23 cellular contexts compared by ENCODE assay signal in the genomic region with DNA sequence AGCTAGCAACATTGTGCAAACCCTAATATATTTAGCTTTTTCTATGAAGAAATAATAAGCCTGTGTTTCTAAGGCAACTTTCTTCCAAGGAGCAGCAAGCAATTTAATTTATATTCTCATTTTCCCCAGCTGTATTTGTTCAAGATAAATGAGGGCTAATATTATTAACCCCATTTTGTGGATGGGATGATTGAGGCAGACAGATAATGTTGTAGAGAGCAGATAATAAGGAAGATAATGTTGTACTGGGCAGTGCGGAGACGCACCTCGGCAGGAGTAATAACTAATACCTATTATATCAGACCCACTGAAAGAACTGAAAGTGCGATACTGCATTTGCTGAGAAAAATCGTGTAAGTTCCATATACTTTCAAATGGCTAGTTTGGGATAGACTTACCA.
DNase-seq lines count a peak whose midpoint lies in the region; ATAC-seq, FAIRE-seq and TF ChIP-seq lines count a peak whose summit lies in the region.
"Had no signal": no experiment of that assay in that cellular context is flagged by ENCODE, and none has a peak within 500 bp of the region (broad histone marks: within the 10 kb centered on the region; RNA-seq: fewer than 3 reads in every experiment).

No MANE protein-coding gene starts in this region.

- intact Hi-C loops in HepG2 (cut with micrococcal nuclease; ENCODE audit: unreplicated experiment): no loop called here
- intact Hi-C loops in right lobe of liver (cut with DNase I): no loop called here

- H3K36me3 ChIP-seq in HepG2 (replicated peaks in 1 of 2; ENCODE audit: control insufficient read depth in 1 of 2, insufficient read depth in 2 of 2, low read length in 2 of 2) (no peaks in the 10 kb centered on the region), right lobe of liver (no peaks in the 10 kb centered on the region), H1 (ENCODE audit: control insufficient read depth in 2 of 4, insufficient read depth in 4 of 4, low read length in 3 of 4) (no peaks in the 10 kb centered on the region)
- H3K36me3 ChIP-seq: BE2C, BLaER1 had no signal

- TF ChIP-seq RAD21 in HepG2 (CRISPR knock-in tag; IDR thresholded peaks at IDR 0.05) (no peak), H1 (IDR thresholded peaks at IDR 0.05 in 1 of 2, conservative IDR thresholded peaks at IDR 0.05 in 1 of 2; ENCODE audit: low read depth in 2 of 2, low read length in 2 of 2) (no peak)

- no TSS peak for BruUV-seq in HepG2 (replicated peaks; lab: Mats Ljungman, UMichigan)

- H4K91ac ChIP-seq in H1 (replicated peaks; ENCODE audit: insufficient read length, low read length): no peak overlapping the region

- no peak overlapping the region for H3K4me2 ChIP-seq in HepG2 (ENCODE audit: low read depth, low read length)
- H3K4me2 ChIP-seq in H1 (ENCODE audit: insufficient read depth in 1 of 2, low read depth in 2 of 2, low read length in 2 of 2): no peak overlapping the region
- H3K4me2 ChIP-seq: BLaER1 had no signal

- H3K56ac ChIP-seq in H1 (replicated peaks; ENCODE audit: insufficient read length, low read depth, low read length): no peak overlapping the region

- CTCF ChIA-PET in HepG2 (lab: Yijun Ruan, JAX; ENCODE audit: low intra/inter-chr PET ratio, low total read pairs) (no interaction called here), H1 (lab: Charles Lee; ENCODE audit: partially characterized antibody) (interaction anchor here (0.9 to 1.0 kb wide), 2 partner anchors 9 to 14 kb away, joined by 3 to 4 read pairs; no protein-coding TSS in a partner anchor)

- TF ChIP-seq CTCF in HepG2 (CRISPR knock-in tag; IDR thresholded peaks at IDR 0.05) (no peak), right lobe of liver (IDR thresholded peaks at IDR 0.05) (no peak), H1 (IDR thresholded peaks at IDR 0.05; ENCODE audit: control extremely low read depth in 1 of 3, insufficient read depth in 1 of 3, low read depth in 1 of 3, low read length in 3 of 3) (no peak), GM10266 (IDR thresholded peaks at IDR 0.05; ENCODE audit: control insufficient read depth, insufficient read depth, low read depth, missing control alignments) (no peak)

- no peaks in the 10 kb centered on the region for H3K23me2 ChIP-seq in H1 (ENCODE audit: low read depth, low read length)

- H3K27me3 ChIP-seq in HepG2 (ENCODE audit: control insufficient read depth in 1 of 2, insufficient read depth in 2 of 2, low read length in 2 of 2) (no peaks in the 10 kb centered on the region), right lobe of liver (no peaks in the 10 kb centered on the region), H1 (replicated peaks in 1 of 4; ENCODE audit: control insufficient read depth in 3 of 4, extremely low read depth in 1 of 4, insufficient read depth in 3 of 4, low read length in 3 of 4) (no peaks in the 10 kb centered on the region)
- H3K27me3 ChIP-seq: BE2C, BLaER1 had no signal

- H2BK12ac ChIP-seq in H1 (ENCODE audit: low read depth, low read length): no peak overlapping the region

- no peak overlapping the region for H2BK5ac ChIP-seq in H1 (ENCODE audit: low read depth, low read length)

- no peaks in the 10 kb centered on the region for H4K20me1 ChIP-seq in HepG2 (ENCODE audit: insufficient read depth, low read length)
- no peaks in the 10 kb centered on the region for H4K20me1 ChIP-seq in H1 (replicated peaks in 1 of 2; ENCODE audit: control insufficient read depth in 1 of 2, insufficient read depth in 2 of 2, low read length in 2 of 2)
- H4K20me1 ChIP-seq: BLaER1 had no signal

- no peak overlapping the region for H3K23ac ChIP-seq in H1 (ENCODE audit: insufficient read length)

- H3K27ac ChIP-seq in HepG2 (ENCODE audit: extremely low read length, insufficient read depth, low read length) (no peak overlapping the region), right lobe of liver (no peak overlapping the region), H1 (ENCODE audit: low read depth, low read length) (no peak overlapping the region)
- H3K27ac ChIP-seq: BLaER1 had no signal

- in situ Hi-C loops in HepG2 (cut with HindIII; ENCODE audit: extremely low pct_ligation_motif_present, low pct_unique_long_range_greater_than_20kb): no loop called here

- H2BK20ac ChIP-seq in H1 (ENCODE audit: low read length): no peak overlapping the region

- H4K8ac ChIP-seq in H1 (ENCODE audit: extremely low read depth, insufficient read depth, low read length): no peak overlapping the region

- ATAC-seq in HepG2 (no peak), right lobe of liver (no peak)

- H3K79me1 ChIP-seq in H1 (ENCODE audit: low read depth, low read length): no peaks in the 10 kb centered on the region

- no peak overlapping the region for H2BK15ac ChIP-seq in H1 (ENCODE audit: low read length)

- 57% methylated on average over 5 of the region's 5 CpGs for WGBS in HepG2 (ENCODE audit: low lambda C conversion rate)
- 91% methylated on average over 5 of the region's 5 CpGs for WGBS in right lobe of liver (ENCODE audit: insufficient coverage, low coverage, low lambda C conversion rate, missing lambda C conversion rate)
- WGBS in H1 (ENCODE audit: extremely low coverage in 1 of 2, insufficient coverage in 1 of 2, insufficient read length in 1 of 2, insufficient replicate concordance in 2 of 2, low coverage in 1 of 2, low lambda C conversion rate in 2 of 2, missing lambda C conversion rate in 1 of 2), 2 experiments: 97% methylated on average over 5 of the region's 5 CpGs; no CpG with 5 or more reads in 1 of the 2 experiments

- H2AK5ac ChIP-seq in H1 (ENCODE audit: low read depth, low read length): no peak overlapping the region

- no peak overlapping the region for H4K5ac ChIP-seq in H1 (ENCODE audit: insufficient read length, low read depth, low read length)

- no peaks in the 10 kb centered on the region for H3K9me3 ChIP-seq in HepG2 (ENCODE audit: low read length)
- no peaks in the 10 kb centered on the region for H3K9me3 ChIP-seq in right lobe of liver
- no peaks in the 10 kb centered on the region for H3K9me3 ChIP-seq in H1 (ENCODE audit: insufficient read depth in 2 of 2, low read depth in 1 of 2, low read length in 1 of 2)
- H3K9me3 ChIP-seq: BE2C, BLaER1 had no signal

- H2BK120ac ChIP-seq in H1 (replicated peaks; ENCODE audit: low read depth, low read length): no peak overlapping the region

- TF ChIP-seq EP300 in HepG2 (IDR thresholded peaks at IDR 0.05; ENCODE audit: low read depth in 2 of 2, low read length in 2 of 2) (no peak), HepG2 (CRISPR knock-in tag; IDR thresholded peaks at IDR 0.05; ENCODE audit: borderline replicate concordance) (no peak), H1 (IDR thresholded peaks at IDR 0.05; ENCODE audit: borderline replicate concordance in 1 of 2, low read depth in 2 of 2, low read length in 2 of 2) (no peak)

- H2AFZ ChIP-seq in HepG2 (ENCODE audit: low read length): no peak overlapping the region
- no peak overlapping the region for H2AFZ ChIP-seq in H1 (ENCODE audit: low read length)

- FAIRE-seq in HepG2 (lab: Jason Lieb, UNC) (no peak), H1 (lab: Jason Lieb, UNC) (no peak)
- FAIRE-seq: GM12891, GM19239 had no signal

- TF ChIP-seq POLR2A in HepG2 (IDR thresholded peaks at IDR 0.05; ENCODE audit: insufficient read depth in 1 of 2, low read depth in 2 of 2, low read length in 2 of 2) (no peak), right lobe of liver (IDR thresholded peaks at IDR 0.05) (no peak), H1 (IDR thresholded peaks at IDR 0.05; ENCODE audit: control extremely low read depth in 1 of 2, low read depth in 2 of 2, low read length in 2 of 2) (no peak)

- no peak overlapping the region for H3K4ac ChIP-seq in H1 (replicated peaks; ENCODE audit: insufficient read length, low read depth, low read length)

- H3K14ac ChIP-seq in H1 (ENCODE audit: insufficient read length): no peak overlapping the region

- POLR2A ChIA-PET in HepG2 (lab: Yijun Ruan, JAX) (no interaction called here), H1 (lab: Charles Lee; ENCODE audit: partially characterized antibody) (interaction anchor here (0.9 kb wide), 1 partner anchor 50 kb away, joined by 4 read pairs; no protein-coding TSS in a partner anchor)

- H3K4me1 ChIP-seq in HepG2 (ENCODE audit: insufficient read depth, low read length) (no peaks in the 10 kb centered on the region), right lobe of liver (no peaks in the 10 kb centered on the region), H1 (replicated peaks in 1 of 4; ENCODE audit: control insufficient read depth in 3 of 4, insufficient read depth in 4 of 4, low read length in 3 of 4) (peaks cover 0 to 6% (median 1%) of the 10 kb centered on the region in 4 experiments; a peak in 1 of 7 replicates)
- H3K4me1 ChIP-seq: BE2C, BLaER1 had no signal

- no peak overlapping the region for H3K4me3 ChIP-seq in HepG2 (replicated peaks in 1 of 3; ENCODE audit: insufficient read depth in 1 of 3, low read depth in 2 of 3, low read length in 3 of 3)
- H3K4me3 ChIP-seq in right lobe of liver: no peak overlapping the region
- no peak overlapping the region for H3K4me3 ChIP-seq in H1 (ENCODE audit: extremely low read depth in 1 of 4, insufficient read depth in 2 of 4, low read depth in 3 of 4, low read length in 4 of 4)
- H3K4me3 ChIP-seq: BLaER1 had no signal

- H3K79me2 ChIP-seq in HepG2 (ENCODE audit: insufficient read depth, low read length): no peaks in the 10 kb centered on the region
- H3K79me2 ChIP-seq in H1 (ENCODE audit: control insufficient read depth in 1 of 2, insufficient read depth in 2 of 2, low read length in 2 of 2): no peaks in the 10 kb centered on the region

- no peak overlapping the region for H3K18ac ChIP-seq in H1 (ENCODE audit: extremely low read depth, low read length)

- DNase-seq in HepG2 (ENCODE audit: low spot score): no peak
- no peak for DNase-seq in right lobe of liver
- DNase-seq in H1 (ENCODE audit: low read depth in 1 of 2, low spot score in 2 of 2): no peak
- no peak for DNase-seq in germinal center (ENCODE audit: low spot score)
- DNase-seq in GM10266 (ENCODE audit: extremely low spot score): no peak
- DNase-seq: 8988T; ACHN; BE2C; C1 segment of cervical spinal cord; CD4-positive, alpha-beta memory T cell; CD4-positive, CD25-positive, alpha-beta regulatory T cell; CD8-positive, alpha-beta memory T cell; COR-L47; DMS 273 treated with DMSO at 0.1 percent for 48 hours; DMS153; DMS53; DMS79; DND-41; EL; GDM1 had no signal

- H3K9ac ChIP-seq in HepG2 (ENCODE audit: insufficient read depth, low read depth, low read length) (no peak overlapping the region), H1 (replicated peaks in 1 of 4; ENCODE audit: extremely low read depth in 1 of 4, low read depth in 3 of 4, low read length in 3 of 4) (no peak overlapping the region)
- H3K9ac ChIP-seq: BLaER1 had no signal

TF ChIP-seq in HepG2, 621 proteins besides CTCF, POLR2A, EP300 and RAD21:
- TF ChIP-seq ZNF629 (CRISPR knock-in tag; conservative IDR thresholded peaks at IDR 0.05) (peak; percentile 62), ZNF292 (CRISPR knock-in tag; IDR thresholded peaks at IDR 0.05; ENCODE audit: borderline replicate concordance, low read depth) (no peak)

TF ChIP-seq in H1, 55 proteins besides CTCF, POLR2A, EP300 and RAD21:
- peak; percentile 46; the same call in 1 of the 2 replicates for TF ChIP-seq KDM1A (IDR thresholded peaks at IDR 0.05; ENCODE audit: borderline replicate concordance, low read length)
- TF ChIP-seq GABPA (IDR thresholded peaks at IDR 0.05; ENCODE audit: borderline replicate concordance, insufficient read depth, low read length): no peak
